ENCODE assay signal across 17 cellular contexts in the genomic region with DNA sequence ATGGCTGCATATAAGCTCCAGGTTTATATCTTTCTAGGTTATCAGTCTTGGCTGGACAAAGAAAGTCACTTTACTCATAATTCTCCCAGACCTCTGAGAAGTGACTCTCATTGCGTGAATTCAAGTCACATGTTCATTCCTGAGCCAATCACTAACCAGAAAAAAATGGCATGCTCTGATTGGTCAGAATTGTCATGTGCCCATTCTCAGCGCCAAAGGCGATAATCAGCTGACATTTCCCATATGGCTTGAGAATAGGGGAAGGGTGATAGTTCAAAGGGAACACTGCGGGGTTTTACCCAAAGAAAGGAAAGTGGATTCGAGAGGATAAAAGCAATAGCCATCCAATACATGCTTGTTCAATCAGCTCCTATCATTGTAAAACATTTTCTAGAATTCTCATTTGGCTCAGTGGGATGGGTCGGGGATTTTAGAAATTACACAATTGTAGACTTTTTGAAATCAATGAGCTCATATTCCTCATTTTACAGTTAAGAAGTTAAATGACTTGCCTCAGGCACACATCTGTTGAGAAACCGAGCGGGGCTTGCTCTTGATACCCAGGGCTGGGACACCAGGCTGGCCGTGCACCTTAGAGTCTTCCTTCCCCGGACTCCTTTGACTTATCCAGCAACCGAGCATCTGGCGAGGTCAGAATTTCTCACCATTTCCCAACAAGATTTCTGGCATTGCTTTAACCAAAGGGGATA.
A peak's percentile ranks its signal among the peaks of the same experiment; 100 is the strongest.
DNase-seq lines count a peak whose midpoint lies in the region; ATAC-seq and TF ChIP-seq lines count a peak whose summit lies in the region.
"Had no signal": no experiment of that assay in that cellular context is flagged by ENCODE, and none has a peak within 500 bp of the region (broad histone marks: within the 10 kb centered on the region; RNA-seq: fewer than 3 reads in every experiment).

No MANE protein-coding gene starts in this region.

- H4K20me1 ChIP-seq in IMR-90 (ENCODE audit: insufficient read depth, low read length) = no peaks in the 10 kb centered on the region

- H3K36me3 ChIP-seq in IMR-90 (ENCODE audit: control insufficient read depth, insufficient read depth, low read length) = no peaks in the 10 kb centered on the region
- H3K36me3 ChIP-seq in adipocyte (ENCODE audit: control insufficient read depth, insufficient read depth, low read length, severe bottlenecking) = no peaks in the 10 kb centered on the region

- no peak overlapping the region; the same call in 1 of the 2 replicates for H3K14ac ChIP-seq in IMR-90 (replicated peaks; ENCODE audit: low read depth, low read length)

- CTCF ChIA-PET in IMR-90 (lab: Yijun Ruan, JAX) = interaction anchor here (0.7 kb wide), 1 partner anchor 205 kb away, joined by 3 read pairs; no protein-coding TSS in a partner anchor

- dilution Hi-C loops in IMR-90 (cut with HindIII; ENCODE audit: low sequenced_read_pairs, unreplicated experiment) = no loop called here

- H2BK15ac ChIP-seq in IMR-90 (ENCODE audit: low read depth, low read length) = no peak overlapping the region

- H2AK5ac ChIP-seq in IMR-90 (ENCODE audit: low read depth, low read length) = 0 out of 2 replicates have a peak overlapping the region, but pooled peaks have one; percentile 16

- intact Hi-C loops in IMR-90 (cut with micrococcal nuclease) = loop anchor here (2.0 to 10.0 kb wide), 2 partner anchors 323 to 453 kb away; a partner anchor contains a TSS
- intact Hi-C loops in left colon (cut with DNase I, micrococcal nuclease) = no loop called here

- H3K79me1 ChIP-seq in IMR-90 (ENCODE audit: low read depth in 1 of 2, low read length in 2 of 2) = no peaks in the 10 kb centered on the region

- TF ChIP-seq CTCF in IMR-90 (conservative IDR thresholded peaks at IDR 0.05; ENCODE audit: low read depth, low read length) = no peak

- H3K9me3 ChIP-seq in IMR-90 (ENCODE audit: control insufficient read depth, insufficient read depth, low read length) = peaks cover 2% of the 10 kb centered on the region; the same call in 1 of the 2 replicates
- no peaks in the 10 kb centered on the region for H3K9me3 ChIP-seq in adipocyte (ENCODE audit: control insufficient read depth, low read length)

- ATAC-seq in IMR-90 (ENCODE audit: low read depth) = no peak; the same call in 1 of the 2 replicates
- ATAC-seq in HG03196 (IDR thresholded peaks at IDR 0.05; ENCODE audit: unreplicated experiment) = no peak
- no peak for ATAC-seq in left colon
- ATAC-seq in HG03521 (IDR thresholded peaks at IDR 0.05; ENCODE audit: unreplicated experiment) = no peak
- ATAC-seq: GM12878, GM23338 had no signal

- TF ChIP-seq POLR2A in IMR-90 (IDR thresholded peaks at IDR 0.05; ENCODE audit: low read depth, low read length) = no peak

- no peak overlapping the region for H3K23ac ChIP-seq in IMR-90 (ENCODE audit: low read depth, low read length)

- H3K4me1 ChIP-seq in IMR-90 (ENCODE audit: control insufficient read depth, insufficient read depth, low read length) = peaks cover 11% of the 10 kb centered on the region
- peaks cover 15% of the 10 kb centered on the region for H3K4me1 ChIP-seq in adipocyte (ENCODE audit: control insufficient read depth, insufficient read depth, low read length)

- DNase-seq in IMR-90 = no peak
- DNase-seq in adipocyte (ENCODE audit: low read depth) = peak; percentile 71
- DNase-seq in fibroblast of peridontal ligament (ENCODE audit: extremely low read depth) = peak; percentile 16
- no peak for DNase-seq in left colon
- no peak for DNase-seq in amygdala (lab: John Stamatoyannopoulos, UW)
- DNase-seq: C1 segment of cervical spinal cord; Calu3; CD4-positive, alpha-beta T cell; DMS 273 treated with DMSO at 0.1 percent for 48 hours; DMS79; H9; KBM-7 had no signal

- TF ChIP-seq RAD21 in IMR-90 (IDR thresholded peaks at IDR 0.05; ENCODE audit: low read length) = no peak

- no TSS peak for BruUV-seq in IMR-90 (replicated peaks; lab: Mats Ljungman, UMichigan)

- no peak overlapping the region for H3K56ac ChIP-seq in IMR-90 (ENCODE audit: extremely low read depth, insufficient read depth, low read length)

- H4K5ac ChIP-seq in IMR-90 (ENCODE audit: low read depth, low read length) = peak overlapping the region; percentile 57; the same call in 1 of the 2 replicates

- H3K4ac ChIP-seq in IMR-90 (ENCODE audit: low read depth, low read length) = 0 out of 2 replicates have a peak overlapping the region, but pooled peaks have one; percentile 21

- H4K91ac ChIP-seq in IMR-90 (ENCODE audit: insufficient read depth, low read depth, low read length) = peak overlapping the region; percentile 53; the same call in 1 of the 2 replicates

- peak overlapping the region; percentile 30 for H2BK120ac ChIP-seq in IMR-90 (ENCODE audit: low read depth, low read length)

- H3K4me2 ChIP-seq in IMR-90 (ENCODE audit: low read depth, low read length) = peak overlapping the region; percentile 52; the same call in 1 of the 2 replicates
- H3K4me2 ChIP-seq: GM23338 had no signal

- POLR2A ChIA-PET in IMR-90 (lab: Charles Lee; ENCODE audit: unreplicated experiment) = no interaction called here

- H3K27me3 ChIP-seq in IMR-90 (ENCODE audit: control insufficient read depth, insufficient read depth, low read length) (no peaks in the 10 kb centered on the region), adipocyte (replicated peaks; ENCODE audit: control insufficient read depth, insufficient read depth, low read length) (no peaks in the 10 kb centered on the region)

- H2AK9ac ChIP-seq in IMR-90 (replicated peaks; ENCODE audit: low read depth, low read length, poor library complexity) = no peak overlapping the region

- H3K27ac ChIP-seq in IMR-90 (ENCODE audit: insufficient read depth, low read length) = peak overlapping the region; percentile 68; the same call in 1 of the 2 replicates
- H3K27ac ChIP-seq: HL-60 had no signal

- peak overlapping the region; percentile 19 for H2BK5ac ChIP-seq in IMR-90 (ENCODE audit: low read depth, low read length, poor library complexity, severe bottlenecking)

- H3K9me1 ChIP-seq in IMR-90 (ENCODE audit: insufficient read depth, low read length) = 0 out of 2 replicates have a peak, but pooled peaks cover 3% of the 10 kb centered on the region

- H3K9ac ChIP-seq in IMR-90 (ENCODE audit: low read depth, low read length) (no peak overlapping the region), adipocyte (ENCODE audit: low read length) (no peak overlapping the region)

- H3K4me3 ChIP-seq in IMR-90 (ENCODE audit: insufficient read depth, low read depth, low read length) (no peak overlapping the region), adipocyte (ENCODE audit: low read length) (no peak overlapping the region)
- H3K4me3 ChIP-seq: GM12878, GM23338 had no signal

- in situ Hi-C loops in IMR-90 (cut with MboI; ENCODE audit: low sequenced_read_pairs) = no loop called here

- H3K18ac ChIP-seq in IMR-90 (ENCODE audit: low read depth, low read length) = peak overlapping the region; percentile 82

- no peak overlapping the region for H2AFZ ChIP-seq in IMR-90 (replicated peaks; ENCODE audit: low read length, poor library complexity)

- 64% methylated on average over 2 of the region's 12 CpGs; no CpG with 5 or more reads in 1 of the 2 experiments for WGBS in IMR-90 (ENCODE audit: extremely low coverage in 2 of 2, insufficient read length in 1 of 2), 2 experiments

- peak overlapping the region in 1 of 2 experiments; percentile 16; a peak in 2 of 4 replicates for H4K8ac ChIP-seq in IMR-90 (ENCODE audit: low read depth in 2 of 2, low read length in 2 of 2)

- H2BK20ac ChIP-seq in IMR-90 (ENCODE audit: low read depth, low read length) = peak overlapping the region; percentile 50; the same call in 1 of the 2 replicates

TF ChIP-seq in IMR-90, 13 proteins besides CTCF, POLR2A, EP300 and RAD21:
- no peak for TF ChIP-seq NFE2L2 (IDR thresholded peaks at IDR 0.05; ENCODE audit: low read depth, low read length)
- TF ChIP-seq, protein P1, sequence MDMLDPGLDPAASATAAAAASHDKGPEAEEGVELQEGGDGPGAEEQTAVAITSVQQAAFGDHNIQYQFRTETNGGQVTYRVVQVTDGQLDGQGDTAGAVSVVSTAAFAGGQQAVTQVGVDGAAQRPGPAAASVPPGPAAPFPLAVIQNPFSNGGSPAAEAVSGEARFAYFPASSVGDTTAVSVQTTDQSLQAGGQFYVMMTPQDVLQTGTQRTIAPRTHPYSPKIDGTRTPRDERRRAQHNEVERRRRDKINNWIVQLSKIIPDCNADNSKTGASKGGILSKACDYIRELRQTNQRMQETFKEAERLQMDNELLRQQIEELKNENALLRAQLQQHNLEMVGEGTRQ (IDR thresholded peaks at IDR 0.05; ENCODE audit: low read depth, low read length) = peak; percentile 88
- no peak for TF ChIP-seq MXI1 (IDR thresholded peaks at IDR 0.05; ENCODE audit: borderline replicate concordance, low read depth, low read length)

Comparison
In these comparisons a context has a peak if more than half of its experiments do, and no peak if none do; other contexts are left out.
1. DNase-seq: peak in adipocyte (single experiment) and fibroblast of peridontal ligament (single experiment); none in IMR-90 (single experiment), left colon (0 of 2) and amygdala (0 of 56).